Comparison of ENCODE assay signal across 9 cellular contexts in genomic region chr10:84026821-84027257, GRCh38.
A peak's percentile ranks its signal among the peaks of the same experiment; 100 is the strongest.
DNase-seq lines count a peak whose midpoint lies in the region; ATAC-seq and TF ChIP-seq lines count a peak whose summit lies in the region.
"Had no signal": no experiment of that assay in that cellular context is flagged by ENCODE, and none has a peak within 500 bp of the region (broad histone marks: within the 10 kb centered on the region; RNA-seq: fewer than 3 reads in every experiment).

No MANE protein-coding gene starts in this region.

- H3K27me3 Mint-ChIP-seq in Calu3 (ENCODE audit: unreplicated experiment): peaks cover 15% of the 10 kb centered on the region
- H3K27me3 Mint-ChIP-seq: memory B cell had no signal

- ATAC-seq in RWPE2 (ENCODE audit: low read depth) (no peak), GM19324 (IDR thresholded peaks at IDR 0.05; ENCODE audit: low FRiP score, unreplicated experiment) (no peak), GM18909 (IDR thresholded peaks at IDR 0.05; ENCODE audit: poor library complexity, unreplicated experiment) (no peak), HG02840 (IDR thresholded peaks at IDR 0.05; ENCODE audit: low FRiP score, unreplicated experiment) (no peak), HG03520 (IDR thresholded peaks at IDR 0.05; ENCODE audit: unreplicated experiment) (no peak)

- no peak overlapping the region for H3K4me3 Mint-ChIP-seq in Calu3 (ENCODE audit: low read depth, unreplicated experiment)
- H3K4me3 Mint-ChIP-seq: memory B cell had no signal

- H3K36me3 ChIP-seq in HAP-1 (replicated peaks): no peaks in the 10 kb centered on the region
- H3K36me3 ChIP-seq in RWPE2 (ENCODE audit: low read depth): no peaks in the 10 kb centered on the region

- CTCF ChIA-PET in Calu3 (lab: Charles Lee): interaction anchor here (0.6 to 1.0 kb wide), 5 partner anchors 12 to 1230 kb away, joined by 3 to 5 read pairs (median 3); no protein-coding TSS in a partner anchor

- TF ChIP-seq CTCF in Calu3 (IDR thresholded peaks at IDR 0.05; ENCODE audit: unreplicated experiment) (peak; percentile 57), RWPE2 (IDR thresholded peaks at IDR 0.05; ENCODE audit: poor library complexity, severe bottlenecking) (peak; percentile 86)

- H3K27me3 ChIP-seq in HAP-1 (ENCODE audit: low read depth) (no peaks in the 10 kb centered on the region), RWPE2 (ENCODE audit: insufficient read depth, poor library complexity, severe bottlenecking) (no peaks in the 10 kb centered on the region)

- no TSS peak for BruUV-seq in Calu3 (replicated peaks; lab: Mats Ljungman, UMichigan)

- in situ Hi-C loops in HAP-1 (cut with MboI; ENCODE audit: low sequenced_read_pairs): no loop called here

- DNase-seq in Calu3: peak; percentile 25
- peak; percentile 6 to 68 for DNase-seq in HAP-1 (ENCODE audit: low spot score in 2 of 2)
- no peak for DNase-seq in RWPE2 (ENCODE audit: low spot score)
- peak; percentile 56 for DNase-seq in iPS-NIHi7 (ENCODE audit: extremely low spot score)

- no peak overlapping the region for H3K27ac ChIP-seq in RWPE2 (ENCODE audit: poor library complexity, severe bottlenecking)

- H3K9me3 Mint-ChIP-seq in Calu3 (ENCODE audit: low read depth, unreplicated experiment): peaks cover 7% of the 10 kb centered on the region

- no peaks in the 10 kb centered on the region for H3K36me3 Mint-ChIP-seq in Calu3 (ENCODE audit: insufficient read depth, unreplicated experiment)
- H3K36me3 Mint-ChIP-seq: memory B cell had no signal

- H3K4me1 Mint-ChIP-seq in Calu3 (ENCODE audit: low read depth, unreplicated experiment): no peaks in the 10 kb centered on the region
- H3K4me1 Mint-ChIP-seq: memory B cell had no signal

- H3K4me1 ChIP-seq in HAP-1: no peaks in the 10 kb centered on the region
- H3K4me1 ChIP-seq in RWPE2 (ENCODE audit: insufficient read depth, poor library complexity, severe bottlenecking): no peaks in the 10 kb centered on the region

- intact Hi-C loops in Calu3 (cut with micrococcal nuclease; ENCODE audit: unreplicated experiment): no loop called here

- H3K4me3 ChIP-seq in HAP-1: no peak overlapping the region
- H3K4me3 ChIP-seq in RWPE2 (ENCODE audit: severe bottlenecking): no peak overlapping the region

- H3K27ac Mint-ChIP-seq in Calu3 (ENCODE audit: unreplicated experiment): no peak overlapping the region
- H3K27ac Mint-ChIP-seq: memory B cell had no signal

- no peaks in the 10 kb centered on the region for H3K9me3 ChIP-seq in HAP-1
- H3K9me3 ChIP-seq in RWPE2 (ENCODE audit: severe bottlenecking): no peaks in the 10 kb centered on the region
